10 cellular contexts compared by ENCODE assay signal in the genomic region with DNA sequence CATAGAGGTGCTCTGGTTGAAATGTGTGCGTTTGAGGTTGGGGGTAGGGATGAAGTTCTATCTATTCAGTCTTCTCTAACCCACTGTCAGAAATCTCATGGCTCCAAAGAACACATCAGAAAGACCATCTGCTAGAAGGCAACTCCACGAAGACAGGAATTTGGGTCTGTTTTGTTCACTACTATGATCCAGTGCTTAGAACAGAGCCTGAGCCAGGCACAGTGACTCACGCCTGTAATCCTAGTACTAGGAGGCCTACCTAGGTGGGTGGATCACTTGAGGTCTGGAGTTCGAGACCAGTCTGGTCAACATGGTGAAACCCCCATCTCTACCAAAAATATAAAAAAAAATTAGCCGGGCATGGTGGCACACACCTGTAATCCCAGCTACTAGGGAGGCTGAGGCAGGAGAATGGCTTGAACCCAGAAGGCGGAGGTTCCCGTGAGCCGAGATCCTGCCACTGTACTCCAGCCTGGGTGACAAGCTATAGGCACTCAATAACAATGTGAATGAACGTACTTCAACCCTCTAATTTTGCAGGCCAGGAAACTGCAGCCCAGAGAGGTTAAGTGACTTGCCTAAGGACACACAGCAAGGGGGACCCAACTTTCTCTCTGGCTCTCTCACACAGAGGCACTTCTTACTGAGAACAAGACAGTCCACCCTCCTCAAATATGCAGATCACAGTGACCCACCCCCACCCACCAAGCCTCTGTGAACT. TPM values are rescaled to one million over a fixed set of nuclear protein-coding genes. Genes with fewer than 3 reads are reported as not detected.
DNase-seq lines count a peak whose midpoint lies in the region; TF ChIP-seq lines count a peak whose summit lies in the region.
"Had no signal": no experiment of that assay in that cellular context is flagged by ENCODE, and none has a peak within 500 bp of the region (broad histone marks: within the 10 kb centered on the region; RNA-seq: fewer than 3 reads in every experiment).

No MANE protein-coding gene starts in this region.

- peak overlapping the region in 58 of 59 donors; percentile 0 to 99 (median 89) for H3K4me3 ChIP-seq in dorsolateral prefrontal cortex
- H3K4me3 ChIP-seq in mesodermal cell (ENCODE audit: extremely low read depth, insufficient read depth, low read length, poor library complexity, severe bottlenecking), result no peak overlapping the region

- H3K27ac ChIP-seq in dorsolateral prefrontal cortex (peak overlapping the region in 55 of 59 donors; percentile 15 to 99 (median 96)), mesodermal cell (ENCODE audit: low read depth, low read length, severe bottlenecking) (peak overlapping the region; percentile 36)

- H3K9me3 ChIP-seq in mesodermal cell (ENCODE audit: control insufficient read depth, low read length), result no peaks in the 10 kb centered on the region

- CTCF ChIA-PET in activated CD4-positive, alpha-beta memory T cell treated with anti-CD3 and anti-CD28 coated beads, Interleukin-2, amount 10 ng/mL, durations not matched to agents 7 days and 5 days (lab: Charles Lee), result interaction anchor here (0.6 to 0.9 kb wide), 3 partner anchors 12 to 57 kb away, joined by 3 to 4 read pairs (median 4); partner anchors contain the start of gene TMEM94
- CTCF ChIA-PET in activated CD4-positive, alpha-beta memory T cell treated with anti-CD3 and anti-CD28 coated beads for 36 hours (lab: Charles Lee), result interaction anchor here (0.6 kb wide), 1 partner anchor 52 kb away, joined by 3 read pairs; no protein-coding TSS in a partner anchor

- H3K4me1 Mint-ChIP-seq in activated CD4-positive, alpha-beta memory T cell treated with anti-CD3 and anti-CD28 coated beads, Interleukin-2, amount 10 ng/mL, durations not matched to agents 7 days and 5 days, result peaks cover 13% of the 10 kb centered on the region
- peaks cover 11% of the 10 kb centered on the region for H3K4me1 Mint-ChIP-seq in activated CD4-positive, alpha-beta memory T cell treated with anti-CD3 and anti-CD28 coated beads for 36 hours (ENCODE audit: low read depth)
- H3K4me1 Mint-ChIP-seq in type B pancreatic cell (ENCODE audit: unreplicated experiment), result peaks cover 28% of the 10 kb centered on the region

- peak overlapping the region; percentile 21 for H3K4me3 Mint-ChIP-seq in activated CD4-positive, alpha-beta memory T cell treated with anti-CD3 and anti-CD28 coated beads, Interleukin-2, amount 10 ng/mL, durations not matched to agents 7 days and 5 days
- no peak overlapping the region for H3K4me3 Mint-ChIP-seq in activated CD4-positive, alpha-beta memory T cell treated with anti-CD3 and anti-CD28 coated beads for 36 hours
- peak overlapping the region; percentile 86 for H3K4me3 Mint-ChIP-seq in type B pancreatic cell

- H3K9me3 Mint-ChIP-seq in activated CD4-positive, alpha-beta memory T cell treated with anti-CD3 and anti-CD28 coated beads, Interleukin-2, amount 10 ng/mL, durations not matched to agents 7 days and 5 days, result no peaks in the 10 kb centered on the region
- no peaks in the 10 kb centered on the region for H3K9me3 Mint-ChIP-seq in activated CD4-positive, alpha-beta memory T cell treated with anti-CD3 and anti-CD28 coated beads for 36 hours
- H3K9me3 Mint-ChIP-seq in type B pancreatic cell, result no peaks in the 10 kb centered on the region

- intact Hi-C loops in activated CD4-positive, alpha-beta memory T cell treated with anti-CD3 and anti-CD28 coated beads for 36 hours (cut with micrococcal nuclease), result no loop called here
- intact Hi-C loops in dorsolateral prefrontal cortex (cut with DNase I), result loop anchor here in 1 of 2 donors (10.0 kb wide), 1 partner anchor 188 kb away; no protein-coding TSS in a partner anchor

- peaks cover 30% of the 10 kb centered on the region for H3K36me3 ChIP-seq in mesodermal cell (ENCODE audit: control insufficient read depth, insufficient read depth, low read length)

- DNase-seq in activated CD4-positive, alpha-beta memory T cell treated with anti-CD3 and anti-CD28 coated beads, Interleukin-2, amount 10 ng/mL, durations not matched to agents 7 days and 5 days, result no peak
- no peak for DNase-seq in activated CD4-positive, alpha-beta memory T cell treated with anti-CD3 and anti-CD28 coated beads for 36 hours
- DNase-seq in dorsolateral prefrontal cortex (no peak), type B pancreatic cell (ENCODE audit: extremely low spot score, unreplicated experiment) (no peak), NCI-H748 treated with DMSO at 0.1 percent for 48 hours (lab: John Stamatoyannopoulos, UW) (no peak), GM19240 (ENCODE audit: insufficient read length, low spot score) (no peak), NCI-H2171 treated with DMSO at 0.1 percent for 48 hours (lab: John Stamatoyannopoulos, UW) (no peak)
- DNase-seq: activated T-cell treated with anti-CD3 and anti-CD28 coated beads, Interleukin-2, amount 50 U/mL, for 1 hour; NCI-H510A treated with DMSO at 0.1 percent for 48 hours had no signal

- peaks cover 3% of the 10 kb centered on the region for H3K27me3 Mint-ChIP-seq in activated CD4-positive, alpha-beta memory T cell treated with anti-CD3 and anti-CD28 coated beads, Interleukin-2, amount 10 ng/mL, durations not matched to agents 7 days and 5 days
- peaks cover 4% of the 10 kb centered on the region for H3K27me3 Mint-ChIP-seq in activated CD4-positive, alpha-beta memory T cell treated with anti-CD3 and anti-CD28 coated beads for 36 hours
- H3K27me3 Mint-ChIP-seq in type B pancreatic cell, result no peaks in the 10 kb centered on the region

- 71 to 77% methylated on average over 6 to 7 of the region's 9 CpGs for WGBS in mesodermal cell (ENCODE audit: insufficient coverage in 2 of 2), 2 experiments

- H3K4me1 ChIP-seq in mesodermal cell (ENCODE audit: control insufficient read depth, insufficient read depth, low read length, poor library complexity, severe bottlenecking), result peaks cover 24% of the 10 kb centered on the region

- no peak overlapping the region for H3K27ac Mint-ChIP-seq in activated CD4-positive, alpha-beta memory T cell treated with anti-CD3 and anti-CD28 coated beads, Interleukin-2, amount 10 ng/mL, durations not matched to agents 7 days and 5 days
- no peak overlapping the region for H3K27ac Mint-ChIP-seq in activated CD4-positive, alpha-beta memory T cell treated with anti-CD3 and anti-CD28 coated beads for 36 hours
- H3K27ac Mint-ChIP-seq in type B pancreatic cell, result no peak overlapping the region

- TF ChIP-seq CTCF in dorsolateral prefrontal cortex (IDR thresholded peaks at IDR 0.05 in 54 of 56, conservative IDR thresholded peaks at IDR 0.05 in 2 of 56; ENCODE audit: low read depth in 1 of 56, partially characterized antibody in 56 of 56) (no peak), type B pancreatic cell (conservative IDR thresholded peaks at IDR 0.05) (no peak)

- H3K36me3 Mint-ChIP-seq in activated CD4-positive, alpha-beta memory T cell treated with anti-CD3 and anti-CD28 coated beads, Interleukin-2, amount 10 ng/mL, durations not matched to agents 7 days and 5 days (ENCODE audit: low read depth), result peaks cover 6% of the 10 kb centered on the region
- peaks cover 6% of the 10 kb centered on the region for H3K36me3 Mint-ChIP-seq in activated CD4-positive, alpha-beta memory T cell treated with anti-CD3 and anti-CD28 coated beads for 36 hours
- H3K36me3 Mint-ChIP-seq in type B pancreatic cell, result no peaks in the 10 kb centered on the region

- POLR2A ChIA-PET in activated CD4-positive, alpha-beta memory T cell treated with anti-CD3 and anti-CD28 coated beads, Interleukin-2, amount 10 ng/mL, durations not matched to agents 7 days and 5 days (lab: Charles Lee), result interaction anchor here (0.6 kb wide), 1 partner anchor 96 kb away, joined by 4 read pairs; no protein-coding TSS in a partner anchor
- POLR2A ChIA-PET in activated CD4-positive, alpha-beta memory T cell treated with anti-CD3 and anti-CD28 coated beads for 36 hours (lab: Charles Lee), result interaction anchor here (0.6 kb wide), 1 partner anchor 322 kb away, joined by 3 read pairs; no protein-coding TSS in a partner anchor

- no peaks in the 10 kb centered on the region for H3K27me3 ChIP-seq in dorsolateral prefrontal cortex

RNA-seq across cellular contexts. Expression of gene CASKIN2, which starts 2.2 kb away (rescaled TPM):
- 1 to 10 TPM; 1.5 to 1.9 TPM for total RNA-seq in activated CD4-positive, alpha-beta memory T cell treated with anti-CD3 and anti-CD28 coated beads, Interleukin-2, amount 10 ng/mL, durations not matched to agents 7 days and 5 days
- total RNA-seq in activated CD4-positive, alpha-beta memory T cell treated with anti-CD3 and anti-CD28 coated beads for 36 hours, result 1 to 10 TPM; 4.7 to 5.3 TPM
- total RNA-seq in dorsolateral prefrontal cortex (10 to 100 TPM; 23.3 to 80.3 (median 41.6) TPM), type B pancreatic cell (ENCODE audit: low replicate concordance) (29.5 and 31.2 TPM in 2 replicates)
- 13.5 TPM for polyA plus RNA-seq in mesodermal cell (2013, experiment 1 of 2)
- polyA plus RNA-seq in mesodermal cell (2013, experiment 2 of 2), result 12.5 TPM

RNA-seq across cellular contexts. Expression of gene TSEN54, which starts 3.2 kb away (rescaled TPM):
- 10 to 100 TPM; 55.6 to 60.5 TPM for total RNA-seq in activated CD4-positive, alpha-beta memory T cell treated with anti-CD3 and anti-CD28 coated beads, Interleukin-2, amount 10 ng/mL, durations not matched to agents 7 days and 5 days
- total RNA-seq in activated CD4-positive, alpha-beta memory T cell treated with anti-CD3 and anti-CD28 coated beads for 36 hours, result 10 to 100 TPM; 34.9 to 39.7 TPM
- total RNA-seq in dorsolateral prefrontal cortex (10 to 100 TPM; 14.4 to 45.4 (median 27.2) TPM), type B pancreatic cell (ENCODE audit: low replicate concordance) (28.4 and 41.0 TPM in 2 replicates)
- polyA plus RNA-seq in mesodermal cell (2013, experiment 1 of 2), result 31.4 TPM
- 24.1 TPM for polyA plus RNA-seq in mesodermal cell (2013, experiment 2 of 2)

RNA-seq across cellular contexts. Expression of gene LLGL2, which starts 12.4 kb away (rescaled TPM):
- total RNA-seq in activated CD4-positive, alpha-beta memory T cell treated with anti-CD3 and anti-CD28 coated beads, Interleukin-2, amount 10 ng/mL, durations not matched to agents 7 days and 5 days, result 10 to 100 TPM; 25.9 to 27.8 TPM
- 10 to 100 TPM; 15.6 to 17.1 TPM for total RNA-seq in activated CD4-positive, alpha-beta memory T cell treated with anti-CD3 and anti-CD28 coated beads for 36 hours
- 10 to 100 TPM in 65 of 120 experiments, 1 to 10 TPM in 55; 3.2 to 31.5 (median 10.6) TPM for total RNA-seq in dorsolateral prefrontal cortex
- 26.5 TPM for polyA plus RNA-seq in mesodermal cell (2013, experiment 1 of 2)
- 26.0 TPM for polyA plus RNA-seq in mesodermal cell (2013, experiment 2 of 2)
- 90.6 and 226 TPM in 2 replicates for total RNA-seq in type B pancreatic cell (ENCODE audit: low replicate concordance)

RNA-seq across cellular contexts. Expression of gene TMEM94, which starts 56.7 kb away (rescaled TPM):
- 10 to 100 TPM; 76.4 to 81.9 TPM for total RNA-seq in activated CD4-positive, alpha-beta memory T cell treated with anti-CD3 and anti-CD28 coated beads, Interleukin-2, amount 10 ng/mL, durations not matched to agents 7 days and 5 days
- 10 to 100 TPM; 51.4 to 53.0 TPM for total RNA-seq in activated CD4-positive, alpha-beta memory T cell treated with anti-CD3 and anti-CD28 coated beads for 36 hours
- total RNA-seq in dorsolateral prefrontal cortex (100 to 1,000 TPM in 117 of 120 experiments, 10 to 100 TPM in 3; 78.0 to 220 (median 129) TPM), type B pancreatic cell (ENCODE audit: low replicate concordance) (86.5 and 112 TPM in 2 replicates)
- polyA plus RNA-seq in mesodermal cell (2013, experiment 1 of 2), result 71.3 TPM
- 65.0 TPM for polyA plus RNA-seq in mesodermal cell (2013, experiment 2 of 2)
